1 cellular context compared by ENCODE assay signal in the genomic region with DNA sequence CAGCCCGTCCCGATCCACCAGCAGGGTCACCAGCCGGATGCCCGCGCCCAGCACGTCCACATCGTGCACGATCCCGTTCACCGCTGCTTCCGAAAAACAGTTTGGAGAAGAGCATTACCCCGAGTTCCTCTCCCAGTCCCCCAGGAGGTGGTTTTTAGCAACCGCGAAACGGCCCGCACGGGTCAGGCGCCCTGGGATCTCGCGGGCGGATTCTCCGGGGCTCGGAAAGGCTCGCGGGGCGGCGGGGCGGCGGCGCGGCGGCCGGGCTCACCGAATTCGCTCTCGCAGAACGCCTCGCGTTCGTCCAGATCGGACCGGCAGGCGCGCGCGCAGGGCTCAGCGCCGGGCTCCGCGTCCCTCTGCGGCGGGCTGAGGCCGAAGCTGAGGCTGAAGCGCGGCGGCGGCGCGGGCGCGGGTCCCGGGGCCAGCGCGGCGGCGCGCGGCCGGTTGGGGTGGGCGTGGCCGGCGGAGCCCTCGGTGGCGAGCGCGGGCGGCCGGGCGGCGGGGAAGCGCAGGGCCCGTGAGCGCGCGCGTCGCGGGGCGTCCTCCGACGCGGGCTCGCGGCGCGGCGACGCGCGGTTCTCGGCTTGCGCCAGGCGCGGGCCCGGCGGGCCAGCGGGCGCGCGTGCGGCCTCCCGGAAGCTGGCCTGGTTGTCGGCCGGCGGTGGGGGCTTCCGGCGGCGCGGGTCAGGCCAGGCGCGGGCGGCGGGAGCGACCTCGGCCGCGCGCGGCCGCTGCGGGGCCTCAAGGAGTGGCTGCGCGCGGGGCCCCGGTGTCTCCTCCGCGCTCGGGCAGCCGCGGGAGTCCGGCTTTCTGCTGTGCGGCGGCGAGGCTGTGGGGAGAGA.
TF ChIP-seq lines count a peak whose summit lies in the region.

No MANE protein-coding gene starts in this region.

TF ChIP-seq in A549, 52 proteins besides CTCF, POLR2A, EP300 and RAD21 (continued from another document):
- TF ChIP-seq MYC (IDR thresholded peaks at IDR 0.05; ENCODE audit: borderline replicate concordance, low read length) (no peak), ZC3H11A (IDR thresholded peaks at IDR 0.05) (no peak), ZFP36 (IDR thresholded peaks at IDR 0.05; ENCODE audit: borderline replicate concordance, partially characterized antibody) (no peak), USF2 (IDR thresholded peaks at IDR 0.05) (no peak), HDAC2 (IDR thresholded peaks at IDR 0.05) (no peak), ZNF302 (CRISPR knock-in tag; IDR thresholded peaks at IDR 0.05) (no peak), HOXB5 (CRISPR knock-in tag; IDR thresholded peaks at IDR 0.05) (peak; percentile 43; the same call in 1 of the 2 replicates), FOSL2 (IDR thresholded peaks at IDR 0.05) (no peak), FOSL2 (CRISPR knock-in tag; IDR thresholded peaks at IDR 0.05) (no peak; the same call in 1 of the 2 replicates), JUN (IDR thresholded peaks at IDR 0.05) (peak; percentile 57 to 88; a peak in 4 of 5 replicates), JUNB (IDR thresholded peaks at IDR 0.05) (no peak), GATA3 (IDR thresholded peaks at IDR 0.05; ENCODE audit: borderline replicate concordance) (no peak), PHF8 (IDR thresholded peaks at IDR 0.05; ENCODE audit: borderline replicate concordance, low read depth) (peak; percentile 85), MAZ (IDR thresholded peaks at IDR 0.05; ENCODE audit: borderline replicate concordance, low read depth, low read length) (0 out of 2 replicates have a peak, but pooled peaks have one; percentile 61), NFE2L2 (conservative IDR thresholded peaks at IDR 0.05; ENCODE audit: low read length) (no peak), KDM5A (IDR thresholded peaks at IDR 0.05) (0 out of 2 replicates have a peak, but pooled peaks have one; percentile 29), CHD4 (IDR thresholded peaks at IDR 0.05; ENCODE audit: borderline replicate concordance) (no peak), KDM1A (IDR thresholded peaks at IDR 0.05; ENCODE audit: low read depth) (no peak), MAFK (IDR thresholded peaks at IDR 0.05; ENCODE audit: partially characterized antibody) (no peak), CBX2 (IDR thresholded peaks at IDR 0.05; ENCODE audit: borderline replicate concordance, low read depth) (no peak), FOSB (CRISPR knock-in tag; IDR thresholded peaks at IDR 0.05) (no peak), RCOR1 (IDR thresholded peaks at IDR 0.05; ENCODE audit: low read depth, low read length) (no peak), TFCP2L1 (CRISPR knock-in tag; IDR thresholded peaks at IDR 0.05) (0 out of 2 replicates have a peak, but pooled peaks have one; percentile 27), ESRRA (IDR thresholded peaks at IDR 0.05; ENCODE audit: borderline replicate concordance, low read length) (no peak), HOXA7 (CRISPR knock-in tag; IDR thresholded peaks at IDR 0.05) (no peak), ZSCAN20 (CRISPR knock-in tag; IDR thresholded peaks at IDR 0.05) (0 out of 2 replicates have a peak, but pooled peaks have one; percentile 39)
- TF ChIP-seq, protein P1, sequence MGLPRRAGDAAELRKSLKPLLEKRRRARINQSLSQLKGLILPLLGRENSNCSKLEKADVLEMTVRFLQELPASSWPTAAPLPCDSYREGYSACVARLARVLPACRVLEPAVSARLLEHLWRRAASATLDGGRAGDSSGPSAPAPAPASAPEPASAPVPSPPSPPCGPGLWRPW (IDR thresholded peaks at IDR 0.05), result no peak
- TF ChIP-seq, protein P2, sequence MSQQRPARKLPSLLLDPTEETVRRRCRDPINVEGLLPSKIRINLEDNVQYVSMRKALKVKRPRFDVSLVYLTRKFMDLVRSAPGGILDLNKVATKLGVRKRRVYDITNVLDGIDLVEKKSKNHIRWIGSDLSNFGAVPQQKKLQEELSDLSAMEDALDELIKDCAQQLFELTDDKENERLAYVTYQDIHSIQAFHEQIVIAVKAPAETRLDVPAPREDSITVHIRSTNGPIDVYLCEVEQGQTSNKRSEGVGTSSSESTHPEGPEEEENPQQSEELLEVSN (IDR thresholded peaks at IDR 0.05; ENCODE audit: borderline replicate concordance, low read depth), result no peak; the same call in 1 of the 2 replicates
- TF ChIP-seq, protein P3, sequence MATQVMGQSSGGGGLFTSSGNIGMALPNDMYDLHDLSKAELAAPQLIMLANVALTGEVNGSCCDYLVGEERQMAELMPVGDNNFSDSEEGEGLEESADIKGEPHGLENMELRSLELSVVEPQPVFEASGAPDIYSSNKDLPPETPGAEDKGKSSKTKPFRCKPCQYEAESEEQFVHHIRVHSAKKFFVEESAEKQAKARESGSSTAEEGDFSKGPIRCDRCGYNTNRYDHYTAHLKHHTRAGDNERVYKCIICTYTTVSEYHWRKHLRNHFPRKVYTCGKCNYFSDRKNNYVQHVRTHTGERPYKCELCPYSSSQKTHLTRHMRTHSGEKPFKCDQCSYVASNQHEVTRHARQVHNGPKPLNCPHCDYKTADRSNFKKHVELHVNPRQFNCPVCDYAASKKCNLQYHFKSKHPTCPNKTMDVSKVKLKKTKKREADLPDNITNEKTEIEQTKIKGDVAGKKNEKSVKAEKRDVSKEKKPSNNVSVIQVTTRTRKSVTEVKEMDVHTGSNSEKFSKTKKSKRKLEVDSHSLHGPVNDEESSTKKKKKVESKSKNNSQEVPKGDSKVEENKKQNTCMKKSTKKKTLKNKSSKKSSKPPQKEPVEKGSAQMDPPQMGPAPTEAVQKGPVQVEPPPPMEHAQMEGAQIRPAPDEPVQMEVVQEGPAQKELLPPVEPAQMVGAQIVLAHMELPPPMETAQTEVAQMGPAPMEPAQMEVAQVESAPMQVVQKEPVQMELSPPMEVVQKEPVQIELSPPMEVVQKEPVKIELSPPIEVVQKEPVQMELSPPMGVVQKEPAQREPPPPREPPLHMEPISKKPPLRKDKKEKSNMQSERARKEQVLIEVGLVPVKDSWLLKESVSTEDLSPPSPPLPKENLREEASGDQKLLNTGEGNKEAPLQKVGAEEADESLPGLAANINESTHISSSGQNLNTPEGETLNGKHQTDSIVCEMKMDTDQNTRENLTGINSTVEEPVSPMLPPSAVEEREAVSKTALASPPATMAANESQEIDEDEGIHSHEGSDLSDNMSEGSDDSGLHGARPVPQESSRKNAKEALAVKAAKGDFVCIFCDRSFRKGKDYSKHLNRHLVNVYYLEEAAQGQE (IDR thresholded peaks at IDR 0.05), result no peak
